7 cellular contexts compared by ENCODE assay signal in the genomic region with DNA sequence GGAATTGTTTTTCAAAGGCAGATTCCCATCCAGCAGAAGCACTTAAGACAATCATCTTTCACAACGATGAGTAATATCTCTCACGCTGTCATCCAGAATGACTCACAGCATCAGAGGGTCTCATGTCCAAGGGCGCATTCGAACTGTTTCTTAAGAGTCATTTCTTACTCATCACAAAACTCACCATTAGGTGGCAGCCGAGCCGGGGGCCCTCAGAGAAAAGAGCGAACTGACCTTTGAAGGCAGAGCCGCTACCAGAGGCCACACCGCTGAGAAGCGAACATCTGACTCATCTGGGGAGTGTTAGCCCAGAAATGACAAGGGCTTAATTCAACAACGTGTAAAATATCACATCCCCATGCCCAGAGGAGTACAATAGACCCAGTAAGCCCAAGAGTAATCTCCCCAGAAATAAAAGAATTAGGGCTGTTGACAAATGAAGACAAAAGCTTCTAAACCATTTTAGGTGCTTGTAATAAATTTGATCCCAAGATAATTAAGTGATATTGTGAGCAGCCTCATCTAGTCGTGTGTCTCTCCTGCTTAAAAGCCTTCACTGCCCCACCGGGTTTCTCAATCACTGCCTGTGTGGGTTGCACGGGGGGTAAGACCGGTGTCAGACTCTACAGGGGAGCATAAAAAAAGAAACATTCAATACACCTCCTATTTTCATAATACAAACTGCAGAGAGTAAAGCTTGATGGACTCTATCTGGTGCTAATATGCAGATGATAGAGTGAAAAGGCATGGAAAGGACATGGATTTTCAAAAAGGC.
DNase-seq lines count a peak whose midpoint lies in the region; ATAC-seq and TF ChIP-seq lines count a peak whose summit lies in the region.

No MANE protein-coding gene starts in this region.

- ATAC-seq in GM18517 (IDR thresholded peaks at IDR 0.05; ENCODE audit: unreplicated experiment): peak; percentile 94
- ATAC-seq in HG02798 (IDR thresholded peaks at IDR 0.05; ENCODE audit: poor library complexity, unreplicated experiment): peak; percentile 95
- peak; percentile 92 to 93 for ATAC-seq in activated T-cell treated with anti-CD3 and anti-CD28 coated beads, Interleukin-2, amount 50 U/mL, for 4 hours

- no peaks in the 10 kb centered on the region for H3K9me3 Mint-ChIP-seq in activated T-cell treated with anti-CD3 and anti-CD28 coated beads, Interleukin-2, amount 50 U/mL, for 4 hours

- peak overlapping the region; percentile 14 for H3K27ac ChIP-seq in substantia nigra (ENCODE audit: low read depth, low read length, poor library complexity, severe bottlenecking)

- peak; percentile 61 for TF ChIP-seq CTCF in fibroblast of pulmonary artery (IDR thresholded peaks at IDR 0.05; ENCODE audit: low read length, missing control alignments)

- H3K4me3 Mint-ChIP-seq in activated T-cell treated with anti-CD3 and anti-CD28 coated beads, Interleukin-2, amount 50 U/mL, for 4 hours: peak overlapping the region; percentile 50

- peak; percentile 88 for DNase-seq in NOMO-1 treated with dmso at 0.1 percent for 144 hours (lab: John Stamatoyannopoulos, UW; ENCODE audit: unreplicated experiment)
- peak; percentile 58 for DNase-seq in activated T-cell treated with anti-CD3 and anti-CD28 coated beads, Interleukin-2, amount 50 U/mL, for 4 hours
- peak; percentile 97 for DNase-seq in fibroblast of pulmonary artery (ENCODE audit: low read depth)
- peak; percentile 93 for DNase-seq in non-pigmented ciliary epithelial cell (ENCODE audit: low read depth)
- peak in 36 of 49 donors; percentile 4 to 68 (median 36) for DNase-seq in substantia nigra (lab: John Stamatoyannopoulos, UW)

- H3K4me3 ChIP-seq in fibroblast of pulmonary artery (replicated peaks; ENCODE audit: low read depth, low read length): no peak overlapping the region

- peaks cover 2% of the 10 kb centered on the region for H3K27me3 Mint-ChIP-seq in activated T-cell treated with anti-CD3 and anti-CD28 coated beads, Interleukin-2, amount 50 U/mL, for 4 hours (ENCODE audit: low read depth)

- no peaks in the 10 kb centered on the region for H3K36me3 Mint-ChIP-seq in activated T-cell treated with anti-CD3 and anti-CD28 coated beads, Interleukin-2, amount 50 U/mL, for 4 hours (ENCODE audit: insufficient read depth)

- peaks cover 15% of the 10 kb centered on the region for H3K4me1 Mint-ChIP-seq in activated T-cell treated with anti-CD3 and anti-CD28 coated beads, Interleukin-2, amount 50 U/mL, for 4 hours (ENCODE audit: low read depth)

Comparison
In these comparisons a context has a peak if more than half of its experiments do, and no peak if none do; other contexts are left out.
1. DNase-seq: peak in every context shown above with its lines; median percentile 97 in fibroblast of pulmonary artery; 93 in non-pigmented ciliary epithelial cell; 88 in NOMO-1 treated with dmso at 0.1 percent for 144 hours; 58 in activated T-cell treated with anti-CD3 and anti-CD28 coated beads, Interleukin-2, amount 50 U/mL, for 4 hours; 36 in substantia nigra.